In the genomic region with DNA sequence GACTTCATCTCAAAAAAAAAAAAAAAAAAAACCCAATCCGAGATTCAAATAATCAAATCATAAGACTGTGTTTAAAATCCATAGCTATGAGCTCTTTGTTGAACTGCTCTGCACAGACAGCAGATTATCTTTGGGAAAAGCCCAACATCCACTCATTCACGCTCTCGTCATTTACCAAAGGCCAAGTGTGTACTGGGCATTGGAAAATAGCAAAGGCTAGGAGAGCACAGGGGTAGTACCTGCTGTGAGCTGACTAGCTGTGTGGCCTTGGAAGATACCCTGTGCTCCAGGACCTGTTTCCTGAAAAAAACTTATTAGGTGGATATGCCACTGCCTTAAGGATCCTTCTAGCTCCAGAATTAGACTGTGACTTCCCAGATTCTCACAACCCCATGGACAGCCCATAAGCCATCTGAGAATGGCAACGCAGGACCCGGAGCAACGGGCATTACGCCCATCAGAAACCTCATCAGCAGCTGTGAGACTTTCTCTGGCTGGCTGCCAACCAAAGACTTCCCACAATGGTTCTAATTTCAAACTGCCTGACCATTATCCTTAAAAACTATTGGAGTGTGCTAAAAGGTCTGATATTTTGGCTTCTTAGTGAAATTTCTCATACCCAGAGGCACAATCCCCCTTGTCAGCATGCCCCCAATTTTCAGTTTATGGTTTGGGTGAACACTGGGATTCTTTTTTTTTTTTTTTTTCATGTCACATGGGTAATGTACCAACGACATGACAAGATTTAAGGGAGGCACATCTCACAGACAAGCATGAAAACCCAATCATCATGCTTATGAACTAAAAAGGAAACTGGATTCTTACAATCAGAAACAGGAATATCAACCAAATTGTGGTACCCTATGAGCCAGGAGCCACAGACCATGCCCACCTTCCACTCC, we compare ENCODE assay signal across 8 cellular contexts. TPM values are rescaled to one million over a fixed set of nuclear protein-coding genes. Genes with fewer than 3 reads are reported as not detected.
A peak's percentile ranks its signal among the peaks of the same experiment; 100 is the strongest.
DNase-seq lines count a peak whose midpoint lies in the region; ATAC-seq and TF ChIP-seq lines count a peak whose summit lies in the region.

No MANE protein-coding gene starts in this region.

- no peak for TF ChIP-seq CTCF in CD4-positive, alpha-beta T cell (IDR thresholded peaks at IDR 0.05)
- TF ChIP-seq CTCF in brain microvascular endothelial cell (IDR thresholded peaks at IDR 0.05; ENCODE audit: low read depth, low read length, missing control alignments): no peak

- DNase-seq in CD4-positive, alpha-beta T cell: no peak
- peak; percentile 22 for DNase-seq in NCI-H146 treated with DMSO at 0.1 percent for 48 hours (lab: John Stamatoyannopoulos, UW; ENCODE audit: unreplicated experiment)
- DNase-seq in brain microvascular endothelial cell: peak; percentile 51
- peak; percentile 70 to 73 for DNase-seq in lung microvascular endothelial cell (ENCODE audit: low read depth in 2 of 2)
- DNase-seq in NOMO-1 treated with DMSO at 0.1 percent for 48 hours (lab: John Stamatoyannopoulos, UW; ENCODE audit: unreplicated experiment): no peak
- no peak for DNase-seq in NCI-H1436 treated with DMSO at 0.1 percent for 48 hours (lab: John Stamatoyannopoulos, UW)
- no peak for DNase-seq in stimulated activated CD4-positive, alpha-beta T cell treated with anti-CD3 and anti-CD28 coated beads, Interleukin-2, amount 100 ng/mL, for 48 hours

- no peaks in the 10 kb centered on the region for H3K36me3 ChIP-seq in brain microvascular endothelial cell (replicated peaks)

- H3K27ac Mint-ChIP-seq in CD4-positive, alpha-beta T cell: peak overlapping the region; percentile 70

- peak; percentile 27 for ATAC-seq in CD4-positive, alpha-beta T cell (ENCODE audit: poor library complexity)
- no peak for ATAC-seq in HG02588 (IDR thresholded peaks at IDR 0.05; ENCODE audit: unreplicated experiment)

- in situ Hi-C loops in brain microvascular endothelial cell (cut with HindIII; ENCODE audit: low pct_ligation_motif_present, low sequenced_read_pairs): no loop called here

- no peaks in the 10 kb centered on the region for H3K27me3 ChIP-seq in CD4-positive, alpha-beta T cell (ENCODE audit: control insufficient read depth, insufficient read depth, low read length)
- no peaks in the 10 kb centered on the region for H3K27me3 ChIP-seq in brain microvascular endothelial cell (replicated peaks)

- no peaks in the 10 kb centered on the region for H3K27me3 Mint-ChIP-seq in CD4-positive, alpha-beta T cell

- peaks cover 84% of the 10 kb centered on the region for H3K36me3 Mint-ChIP-seq in CD4-positive, alpha-beta T cell (ENCODE audit: low read depth)

- H3K4me3 ChIP-seq in brain microvascular endothelial cell (ENCODE audit: low read depth, low read length): no peak overlapping the region

- H3K4me1 Mint-ChIP-seq in CD4-positive, alpha-beta T cell (ENCODE audit: low read depth): peaks cover 80% of the 10 kb centered on the region

- H3K9me3 Mint-ChIP-seq in CD4-positive, alpha-beta T cell: peaks cover 6% of the 10 kb centered on the region

- intact Hi-C loops in CD4-positive, alpha-beta T cell (cut with DNase I, micrococcal nuclease): loop anchor here in 1 of 2 experiments (2.0 to 5.0 kb wide), 2 partner anchors 18 to 33 kb away; a partner anchor contains a TSS

- peaks cover 10% of the 10 kb centered on the region for H3K9me3 ChIP-seq in CD4-positive, alpha-beta T cell (ENCODE audit: control insufficient read depth, low read length)

- peak overlapping the region; percentile 80 for H3K4me3 Mint-ChIP-seq in CD4-positive, alpha-beta T cell

- H3K27ac ChIP-seq in CD4-positive, alpha-beta T cell (ENCODE audit: low read depth, low read length): peak overlapping the region; percentile 32
- H3K27ac ChIP-seq in brain microvascular endothelial cell: no peak overlapping the region

- CTCF ChIA-PET in CD4-positive, alpha-beta T cell (lab: Charles Lee): interaction anchor here (0.9 kb wide), 1 partner anchor 17 kb away, joined by 3 read pairs; a partner anchor contains a TSS

- POLR2A ChIA-PET in CD4-positive, alpha-beta T cell (lab: Charles Lee): interaction anchor here (0.5 to 3.4 kb wide), 10 partner anchors 8 to 103 kb away, joined by 3 to 25 read pairs (median 4); a partner anchor contains a TSS

RNA-seq across cellular contexts. Expression of a gene that starts 16.8 kb away (rescaled TPM):
- 100 to 1,000 TPM; 115 to 123 TPM for total RNA-seq in CD4-positive, alpha-beta T cell
- total RNA-seq in lung microvascular endothelial cell: 12.2 and 20.4 TPM in 2 replicates

Comparison
In these comparisons a context has a peak if more than half of its experiments do, and no peak if none do; other contexts are left out.
1. DNase-seq: peak in NCI-H146 treated with DMSO at 0.1 percent for 48 hours (single experiment), brain microvascular endothelial cell (single experiment) and lung microvascular endothelial cell (2 of 2); none in CD4-positive, alpha-beta T cell (0 of 10), NOMO-1 treated with DMSO at 0.1 percent for 48 hours (single experiment), NCI-H1436 treated with DMSO at 0.1 percent for 48 hours (single experiment) and stimulated activated CD4-positive, alpha-beta T cell treated with anti-CD3 and anti-CD28 coated beads, Interleukin-2, amount 100 ng/mL, for 48 hours (0 of 2).